Comparison of ENCODE assay signal across 24 cellular contexts in the genomic region with DNA sequence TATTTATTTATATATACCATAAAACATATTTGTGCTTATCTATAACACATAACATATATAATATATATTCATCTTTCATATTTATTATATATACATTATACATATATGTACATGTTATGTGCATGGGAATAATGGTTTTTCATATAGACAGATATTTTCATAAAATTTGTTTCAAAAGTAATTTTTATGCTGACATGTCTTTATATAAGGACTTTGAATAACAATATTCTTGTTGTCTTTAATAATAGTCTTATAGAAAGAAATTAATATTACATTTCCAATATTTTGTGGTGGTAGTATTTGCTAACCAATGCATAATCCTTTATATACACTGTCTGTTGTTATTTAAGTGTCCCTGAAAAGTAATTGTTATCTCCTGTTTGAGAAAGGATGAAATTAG. TPM values are rescaled to one million over a fixed set of nuclear protein-coding genes. Genes with fewer than 3 reads are reported as not detected.
"Had no signal": no experiment of that assay in that cellular context is flagged by ENCODE, and none has a peak within 500 bp of the region (broad histone marks: within the 10 kb centered on the region; RNA-seq: fewer than 3 reads in every experiment).

No MANE protein-coding gene starts in this region.

- H3K4me1 ChIP-seq: SJCRH30 had no signal

- DNase-seq: IMR-90; Kasumi-1; MM.1S; NCI-H1436; NCI-H187; NCI-H2029; NCI-H2081 treated with DMSO at 0.1 percent for 48 hours; NCI-H2227 treated with DMSO at 0.1 percent for 48 hours; NCI-H446; NCI-H510A; NCI-H524 treated with DMSO at 0.1 percent for 48 hours; NCI-H82; NK-92 treated with Interleukin-12 subunit alpha and Interleukin-12 subunit beta, amount 100 ng/mL, for 24 hours; PC-3; SHP77 treated with DMSO at 0.1 percent for 48 hours; SJCRH30; T-helper 1 cell had no signal

- FAIRE-seq: HepG2 had no signal

- H3K27ac ChIP-seq: KMS-11, SJCRH30 had no signal

- H3K9me3 ChIP-seq: SJCRH30 had no signal

- ATAC-seq: HepG2, Panc1, PC-3, Right ventricle myocardium inferior, SK-N-SH treated with all-trans-retinoic acid at 6 μM for 48 hours had no signal

- H3K4me3 ChIP-seq: SJCRH30 had no signal

- H3K36me3 ChIP-seq: SJCRH30 had no signal

- H3K4me2 ChIP-seq: KMS-11 had no signal

- H3K27me3 ChIP-seq: SJCRH30 had no signal

RNA-seq across cellular contexts. Expression of a gene that starts 49.6 kb away (rescaled TPM):
- total RNA-seq: HepG2, OCI-LY7, PC-3, Right ventricle myocardium inferior, RPMI7951 had no signal
- polyA plus RNA-seq: HepG2 had no signal
